Comparison of ENCODE assay signal across 8 cellular contexts in genomic region chr3:133040696-133041523, GRCh38. TPM values are rescaled to one million over a fixed set of nuclear protein-coding genes. Genes with fewer than 3 reads are reported as not detected.
DNase-seq lines count a peak whose midpoint lies in the region; ATAC-seq, FAIRE-seq and TF ChIP-seq lines count a peak whose summit lies in the region.

No MANE protein-coding gene starts in this region.

- no peaks in the 10 kb centered on the region for H3K36me3 Mint-ChIP-seq in astrocyte (ENCODE audit: low read depth, unreplicated experiment)

- peak; percentile 91 for TF ChIP-seq CTCF in astrocyte (IDR thresholded peaks at IDR 0.05; ENCODE audit: insufficient read depth, low read depth, low read length)

- H3K4me3 ChIP-seq in astrocyte (ENCODE audit: insufficient read depth, low read depth, low read length) (no peak overlapping the region), skeletal muscle cell (ENCODE audit: low read depth, low read length) (no peak overlapping the region)

- no peak overlapping the region for H3K9ac ChIP-seq in astrocyte (ENCODE audit: low read length)

- no peak overlapping the region for H3K4me3 Mint-ChIP-seq in astrocyte (ENCODE audit: unreplicated experiment)

- no peak overlapping the region for H3K27ac ChIP-seq in astrocyte (ENCODE audit: low read depth, low read length)

- no peaks in the 10 kb centered on the region for H3K9me3 Mint-ChIP-seq in astrocyte (ENCODE audit: unreplicated experiment)

- H2AFZ ChIP-seq in astrocyte (ENCODE audit: low read depth, low read length), result peak overlapping the region; percentile 42

- H3K27ac Mint-ChIP-seq in astrocyte (ENCODE audit: unreplicated experiment), result no peak overlapping the region

- H3K4me2 ChIP-seq in astrocyte (ENCODE audit: low read length), result peak overlapping the region; percentile 30

- H3K4me1 Mint-ChIP-seq in astrocyte (ENCODE audit: low read depth, unreplicated experiment), result peaks cover 1% of the 10 kb centered on the region

- DNase-seq in NCI-H524 (lab: John Stamatoyannopoulos, UW), result peak; percentile 88 to 93
- no peak for DNase-seq in NCI-H524 treated with DMSO at 0.1 percent for 48 hours (lab: John Stamatoyannopoulos, UW)
- DNase-seq in NCI-H446 treated with DMSO at 0.1 percent for 48 hours (lab: John Stamatoyannopoulos, UW), result peak; percentile 81
- DNase-seq in astrocyte (ENCODE audit: low read depth), result peak; percentile 38
- DNase-seq in hepatic stellate cell (ENCODE audit: low spot score), result peak; percentile 79
- peak; percentile 22 for DNase-seq in skeletal muscle cell (ENCODE audit: low read depth)

- peaks cover 8% of the 10 kb centered on the region for H3K27me3 Mint-ChIP-seq in astrocyte (ENCODE audit: low read depth, unreplicated experiment)

- peak; percentile 58 for ATAC-seq in HG03025 (IDR thresholded peaks at IDR 0.05; ENCODE audit: low FRiP score, unreplicated experiment)
- no peak for ATAC-seq in GM19328 (IDR thresholded peaks at IDR 0.05; ENCODE audit: unreplicated experiment)

- no peaks in the 10 kb centered on the region for H4K20me1 ChIP-seq in astrocyte (ENCODE audit: insufficient read depth, low read length)

- FAIRE-seq in astrocyte (lab: Jason Lieb, UNC), result no peak

- H3K27me3 ChIP-seq in astrocyte (ENCODE audit: insufficient read depth, low read length), result peaks cover 8% of the 10 kb centered on the region

- no peaks in the 10 kb centered on the region for H3K9me3 ChIP-seq in astrocyte (ENCODE audit: insufficient read depth, low read depth, low read length)

- H3K79me2 ChIP-seq in astrocyte (ENCODE audit: insufficient read depth, low read length), result no peaks in the 10 kb centered on the region

- H3K36me3 ChIP-seq in astrocyte (ENCODE audit: insufficient read depth, low read length), result no peaks in the 10 kb centered on the region

- H3K4me1 ChIP-seq in astrocyte (ENCODE audit: insufficient read depth, low read length), result peaks cover 23% of the 10 kb centered on the region

RNA-seq across cellular contexts. Expression of gene TMEM108, which starts 2.7 kb away (rescaled TPM):
- total RNA-seq in astrocyte, result 5.6 and 5.9 TPM in 2 replicates
